9 cellular contexts compared by ENCODE assay signal in genomic region chrX:115562492-115562872, GRCh38. TPM values are rescaled to one million over a fixed set of nuclear protein-coding genes. Genes with fewer than 3 reads are reported as not detected.
DNase-seq lines count a peak whose midpoint lies in the region; ATAC-seq and TF ChIP-seq lines count a peak whose summit lies in the region.
"Had no signal": no experiment of that assay in that cellular context is flagged by ENCODE, and none has a peak within 500 bp of the region (broad histone marks: within the 10 kb centered on the region; RNA-seq: fewer than 3 reads in every experiment).

No MANE protein-coding gene starts in this region.

- H3K27me3 ChIP-seq in right atrium auricular region (no peaks in the 10 kb centered on the region), sigmoid colon (no peaks in the 10 kb centered on the region)

- no peaks in the 10 kb centered on the region for H3K36me3 ChIP-seq in right atrium auricular region
- H3K36me3 ChIP-seq in sigmoid colon: no peaks in the 10 kb centered on the region

- peak overlapping the region; percentile 91 for H3K4me3 Mint-ChIP-seq in WTC11
- H3K4me3 Mint-ChIP-seq: activated T-cell treated with anti-CD3 and anti-CD28 coated beads, Interleukin-2, amount 50 U/mL, for 4 hours had no signal

- TF ChIP-seq POLR2A in sigmoid colon (IDR thresholded peaks at IDR 0.05): no peak

- POLR2A ChIA-PET in WTC11 (lab: Charles Lee): no interaction called here

- peaks cover 0 to 6% of the 10 kb centered on the region in 2 donors for H3K4me1 ChIP-seq in right atrium auricular region
- H3K4me1 ChIP-seq in sigmoid colon: peaks cover 0 to 17% (median 5%) of the 10 kb centered on the region in 4 donors

- H3K9me3 Mint-ChIP-seq in WTC11: no peaks in the 10 kb centered on the region
- H3K9me3 Mint-ChIP-seq: activated T-cell treated with anti-CD3 and anti-CD28 coated beads, Interleukin-2, amount 50 U/mL, for 4 hours had no signal

- no peak for TF ChIP-seq EP300 in sigmoid colon (IDR thresholded peaks at IDR 0.05)

- no peaks in the 10 kb centered on the region for H3K36me3 Mint-ChIP-seq in WTC11

- DNase-seq in H4 (ENCODE audit: low spot score) (peak; percentile 44), WTC11 (ENCODE audit: low spot score) (no peak), right atrium auricular region (ENCODE audit: low spot score) (no peak), sigmoid colon (no peak), T-helper 1 cell (no peak), NCI-H1092 (lab: John Stamatoyannopoulos, UW) (no peak)
- no peak for DNase-seq in activated CD4-positive, CD25-positive, alpha-beta regulatory T cell (lab: John Stamatoyannopoulos, UW)
- DNase-seq: activated T-cell treated with anti-CD3 and anti-CD28 coated beads, Interleukin-2, amount 50 U/mL, for 4 hours had no signal

- no peak for TF ChIP-seq CTCF in WTC11 (IDR thresholded peaks at IDR 0.05)
- TF ChIP-seq CTCF in right atrium auricular region (IDR thresholded peaks at IDR 0.05): no peak
- TF ChIP-seq CTCF in sigmoid colon (IDR thresholded peaks at IDR 0.05): no peak

- CTCF ChIA-PET in WTC11 (lab: Charles Lee): interaction anchor here (0.7 to 1.1 kb wide), 3 partner anchors 14 to 232 kb away, joined by 3 read pairs; no protein-coding TSS in a partner anchor

- peaks cover 17% of the 10 kb centered on the region; the same call in 1 of the 2 replicates for H3K4me1 Mint-ChIP-seq in WTC11

- H3K4me3 ChIP-seq in right atrium auricular region (peak overlapping the region; percentile 48 to 62), sigmoid colon (peak overlapping the region; percentile 55 to 79 (median 65))

- peak overlapping the region; percentile 82 for H3K27ac Mint-ChIP-seq in WTC11

- no peaks in the 10 kb centered on the region for H3K27me3 Mint-ChIP-seq in WTC11 (ENCODE audit: low read depth)

- WGBS in sigmoid colon, 2 donors: 46 to 47% methylated on average over 8 of the region's 8 CpGs

- intact Hi-C loops in sigmoid colon (cut with DNase I): loop anchor here (2.0 to 5.0 kb wide), 3 partner anchors 52 to 220 kb away; no protein-coding TSS in a partner anchor

- H3K27ac ChIP-seq in right atrium auricular region: peak overlapping the region; percentile 82 to 86
- H3K27ac ChIP-seq in sigmoid colon: peak overlapping the region; percentile 87 to 91 (median 90)

- H3K9me3 ChIP-seq in right atrium auricular region: no peaks in the 10 kb centered on the region
- H3K9me3 ChIP-seq in sigmoid colon: no peaks in the 10 kb centered on the region

- ATAC-seq in WTC11: peak; percentile 6; the same call in 1 of the 2 replicates
- no peak for ATAC-seq in GM18517 (IDR thresholded peaks at IDR 0.05; ENCODE audit: unreplicated experiment)

TF ChIP-seq in WTC11, 78 proteins besides CTCF, POLR2A, EP300 and RAD21:
- no peak for TF ChIP-seq NR2C2 (CRISPR knock-in tag; IDR thresholded peaks at IDR 0.05)
- TF ChIP-seq ZNF232 (CRISPR knock-in tag; IDR thresholded peaks at IDR 0.05): no peak
- peak; percentile 91 for TF ChIP-seq USF1 (CRISPR knock-in tag; IDR thresholded peaks at IDR 0.05)
- peak; percentile 91 for TF ChIP-seq USF2 (CRISPR knock-in tag; IDR thresholded peaks at IDR 0.05)
- no peak for TF ChIP-seq ATF3 (CRISPR knock-in tag; conservative IDR thresholded peaks at IDR 0.05)
- no peak for TF ChIP-seq TP53 (CRISPR knock-in tag; IDR thresholded peaks at IDR 0.05)

RNA-seq across cellular contexts. Expression of gene PLS3, which starts 1.5 kb away (rescaled TPM):
- 126 and 161 TPM in 2 replicates for total RNA-seq in H4 (2014; rRNA removed; shearing (Covaris generic))
- total RNA-seq in WTC11 (2021): 82.2 to 96.7 TPM (median 83.8 TPM) in 3 replicates
- total RNA-seq in right atrium auricular region: 10 to 100 TPM; 33.4 to 40.1 TPM
- 10 to 100 TPM; 50.2 to 71.5 (median 59.2) TPM for total RNA-seq in sigmoid colon
- polyA plus RNA-seq in sigmoid colon: 10 to 100 TPM in 2 of 3 donors, 1 to 10 TPM in 1; 8.3 to 23.1 (median 13.2) TPM
